1 cellular context compared by ENCODE assay signal in genomic region chr20:47032969-47033578, GRCh38.
TF ChIP-seq lines count a peak whose summit lies in the region.

No MANE protein-coding gene starts in this region.

TF ChIP-seq in HepG2, 621 proteins besides CTCF, POLR2A, EP300 and RAD21 (continued from another document):
- TF ChIP-seq ZNF713 (CRISPR knock-in tag; IDR thresholded peaks at IDR 0.05) (no peak), TBX3 (IDR thresholded peaks at IDR 0.05; ENCODE audit: borderline replicate concordance) (no peak), ZNF331 (CRISPR knock-in tag; IDR thresholded peaks at IDR 0.05) (peak; percentile 71), MTA1 (CRISPR knock-in tag; IDR thresholded peaks at IDR 0.05; ENCODE audit: borderline replicate concordance) (0 out of 2 replicates have a peak, but pooled peaks have one; percentile 76), ZNF292 (CRISPR knock-in tag; IDR thresholded peaks at IDR 0.05; ENCODE audit: borderline replicate concordance, low read depth) (peak; percentile 99), PPARG (CRISPR knock-in tag; conservative IDR thresholded peaks at IDR 0.05) (0 out of 2 replicates have a peak, but pooled peaks have one; percentile 44), ZNF224 (CRISPR knock-in tag; IDR thresholded peaks at IDR 0.05) (0 out of 2 replicates have a peak, but pooled peaks have one; percentile 58), GABPB1 (CRISPR knock-in tag; IDR thresholded peaks at IDR 0.05) (0 out of 2 replicates have a peak, but pooled peaks have one; percentile 15), ZNF775 (CRISPR knock-in tag; IDR thresholded peaks at IDR 0.05; ENCODE audit: borderline replicate concordance) (no peak), RARA (CRISPR knock-in tag; IDR thresholded peaks at IDR 0.05) (peak; percentile 70), HNF4A (CRISPR knock-in tag; IDR thresholded peaks at IDR 0.05) (peak; percentile 96), UBTF (CRISPR knock-in tag; IDR thresholded peaks at IDR 0.05) (peak; percentile 63), SP1 (IDR thresholded peaks at IDR 0.05) (no peak), SP1 (CRISPR knock-in tag; IDR thresholded peaks at IDR 0.05) (no peak), ZBTB38 (CRISPR knock-in tag; IDR thresholded peaks at IDR 0.05) (no peak), MXD4 (CRISPR knock-in tag; IDR thresholded peaks at IDR 0.05) (peak; percentile 46; the same call in 1 of the 2 replicates), ZNF768 (CRISPR knock-in tag; IDR thresholded peaks at IDR 0.05) (0 out of 2 replicates have a peak, but pooled peaks have one; percentile 14)
